In genomic region chr7:66929170-66929569, GRCh38 we compare ENCODE assay signal across 17 cellular contexts.
"Had no signal": no experiment of that assay in that cellular context is flagged by ENCODE, and none has a peak within 500 bp of the region (broad histone marks: within the 10 kb centered on the region; RNA-seq: fewer than 3 reads in every experiment).

No MANE protein-coding gene starts in this region.

- ATAC-seq: left colon, right cardiac atrium had no signal

- H3K4me3 ChIP-seq: heart left ventricle, lung, ovary had no signal

- H3K27ac ChIP-seq: heart left ventricle, ovary had no signal

- H3K27me3 Mint-ChIP-seq: type B pancreatic cell had no signal

- H3K9me3 Mint-ChIP-seq: neural crest cell, type B pancreatic cell had no signal

- H3K9me3 ChIP-seq: heart left ventricle, ovary had no signal

- H3K27me3 ChIP-seq: heart left ventricle, ovary had no signal

- H3K27ac Mint-ChIP-seq: type B pancreatic cell had no signal

- H3K36me3 ChIP-seq: ovary had no signal

- H3K4me3 Mint-ChIP-seq: type B pancreatic cell had no signal

- DNase-seq: dermis blood vessel endothelial cell; foreskin melanocyte; heart left ventricle; hippocampal formation; left colon; left ventricle myocardium superior; mesenchymal stem cell; midbrain; nucleus accumbens; ovary; right cardiac atrium; small intestine; stimulated activated CD4-positive, alpha-beta T cell treated with anti-CD3 and anti-CD28 coated beads, Interleukin-12 subunit alpha, Interleukin-12 subunit beta, amount 100 ng/mL, for 4 hours; stimulated activated naive CD4-positive, alpha-beta T cell treated with Interleukin-2 at 50 U/mL for 16 hours had no signal
